Comparison of ENCODE assay signal across 8 cellular contexts in genomic region chr19:54158812-54159351, GRCh38. TPM values are rescaled to one million over a fixed set of nuclear protein-coding genes. Genes with fewer than 3 reads are reported as not detected.
DNase-seq lines count a peak whose midpoint lies in the region; ATAC-seq and TF ChIP-seq lines count a peak whose summit lies in the region.

No MANE protein-coding gene starts in this region.

- peaks cover 17% of the 10 kb centered on the region for H3K27me3 Mint-ChIP-seq in WTC11 (ENCODE audit: low read depth)

- intact Hi-C loops in Right ventricle myocardium superior (cut with DNase I) = no loop called here

- H3K4me3 ChIP-seq in cardiac muscle cell = peak overlapping the region; percentile 59
- peak overlapping the region; percentile 85 for H3K4me3 ChIP-seq in fibroblast of pulmonary artery (replicated peaks; ENCODE audit: low read depth, low read length)
- H3K4me3 ChIP-seq in rectal smooth muscle tissue (ENCODE audit: low read length) = peak overlapping the region; percentile 91

- H3K9me3 ChIP-seq in cardiac muscle cell (ENCODE audit: low read depth) = no peaks in the 10 kb centered on the region

- H3K27ac Mint-ChIP-seq in WTC11 = peak overlapping the region; percentile 94

- H3K4me3 Mint-ChIP-seq in WTC11 = peak overlapping the region; percentile 100

- H3K9me3 Mint-ChIP-seq in WTC11 = no peaks in the 10 kb centered on the region

- peaks cover 30% of the 10 kb centered on the region for H3K4me1 Mint-ChIP-seq in WTC11

- H3K27me3 ChIP-seq in cardiac muscle cell (no peaks in the 10 kb centered on the region), rectal smooth muscle tissue (ENCODE audit: control insufficient read depth, insufficient read depth, low read length) (no peaks in the 10 kb centered on the region)

- CTCF ChIA-PET in WTC11 (lab: Charles Lee) = interaction anchor here (0.8 to 1.9 kb wide), 6 partner anchors 14 to 246 kb away, joined by 3 to 6 read pairs (median 5); partner anchors contain the start of gene MBOAT7

- TF ChIP-seq CTCF in cardiac muscle cell (IDR thresholded peaks at IDR 0.05; ENCODE audit: low read depth, low read length) (no peak), WTC11 (IDR thresholded peaks at IDR 0.05) (no peak), fibroblast of pulmonary artery (IDR thresholded peaks at IDR 0.05; ENCODE audit: low read length, missing control alignments) (no peak)

- H3K36me3 ChIP-seq in cardiac muscle cell = peaks cover 19% of the 10 kb centered on the region
- peaks cover 28% of the 10 kb centered on the region for H3K36me3 ChIP-seq in rectal smooth muscle tissue (ENCODE audit: control insufficient read depth, insufficient read depth, low read length)

- H3K9ac ChIP-seq in rectal smooth muscle tissue (ENCODE audit: low read length) = peak overlapping the region; percentile 83

- DNase-seq in cardiac muscle cell (ENCODE audit: low read depth in 1 of 2, low spot score in 1 of 2) (peak; percentile 8 to 33), Right ventricle myocardium superior (no peak), WTC11 (ENCODE audit: low spot score) (no peak), fibroblast of pulmonary artery (ENCODE audit: low read depth) (no peak), GDM1 (lab: John Stamatoyannopoulos, UW) (no peak), SHP77 (lab: John Stamatoyannopoulos, UW) (no peak), C1 segment of cervical spinal cord (lab: John Stamatoyannopoulos, UW) (no peak)

- H3K4me1 ChIP-seq in cardiac muscle cell (ENCODE audit: low read depth) = peaks cover 10% of the 10 kb centered on the region
- H3K4me1 ChIP-seq in rectal smooth muscle tissue (ENCODE audit: control insufficient read depth, insufficient read depth, low read length) = peaks cover 15% of the 10 kb centered on the region

- peak overlapping the region; percentile 85 for H3K27ac ChIP-seq in cardiac muscle cell
- H3K27ac ChIP-seq in rectal smooth muscle tissue (ENCODE audit: low read depth, low read length) = peak overlapping the region; percentile 97

- POLR2A ChIA-PET in WTC11 (lab: Charles Lee) = interaction anchor here (1.0 to 2.2 kb wide), 4 partner anchors 9 to 251 kb away, joined by 3 to 10 read pairs (median 3); partner anchors contain the start of gene CNOT3

- H3K36me3 Mint-ChIP-seq in WTC11 = peaks cover 27% of the 10 kb centered on the region

- ATAC-seq in Right ventricle myocardium superior (ENCODE audit: poor library complexity) (no peak), WTC11 (no peak)

TF ChIP-seq in WTC11, 78 proteins besides CTCF, POLR2A, EP300 and RAD21:
- TF ChIP-seq GTF2I (CRISPR knock-in tag; conservative IDR thresholded peaks at IDR 0.05) (no peak), HMGA2 (CRISPR knock-in tag; IDR thresholded peaks at IDR 0.05) (no peak), USF1 (CRISPR knock-in tag; IDR thresholded peaks at IDR 0.05) (no peak), FOXP1 (CRISPR knock-in tag; IDR thresholded peaks at IDR 0.05; ENCODE audit: borderline replicate concordance) (no peak), JUN (CRISPR knock-in tag; IDR thresholded peaks at IDR 0.05) (no peak), KAT7 (CRISPR knock-in tag; IDR thresholded peaks at IDR 0.05; ENCODE audit: borderline replicate concordance) (no peak), SMAD4 (CRISPR knock-in tag; IDR thresholded peaks at IDR 0.05) (no peak), ZBTB21 (CRISPR knock-in tag; IDR thresholded peaks at IDR 0.05; ENCODE audit: borderline replicate concordance) (no peak), ZNF423 (CRISPR knock-in tag; IDR thresholded peaks at IDR 0.05) (no peak), SP1 (CRISPR knock-in tag; conservative IDR thresholded peaks at IDR 0.05) (no peak)
- TF ChIP-seq, protein P1, sequence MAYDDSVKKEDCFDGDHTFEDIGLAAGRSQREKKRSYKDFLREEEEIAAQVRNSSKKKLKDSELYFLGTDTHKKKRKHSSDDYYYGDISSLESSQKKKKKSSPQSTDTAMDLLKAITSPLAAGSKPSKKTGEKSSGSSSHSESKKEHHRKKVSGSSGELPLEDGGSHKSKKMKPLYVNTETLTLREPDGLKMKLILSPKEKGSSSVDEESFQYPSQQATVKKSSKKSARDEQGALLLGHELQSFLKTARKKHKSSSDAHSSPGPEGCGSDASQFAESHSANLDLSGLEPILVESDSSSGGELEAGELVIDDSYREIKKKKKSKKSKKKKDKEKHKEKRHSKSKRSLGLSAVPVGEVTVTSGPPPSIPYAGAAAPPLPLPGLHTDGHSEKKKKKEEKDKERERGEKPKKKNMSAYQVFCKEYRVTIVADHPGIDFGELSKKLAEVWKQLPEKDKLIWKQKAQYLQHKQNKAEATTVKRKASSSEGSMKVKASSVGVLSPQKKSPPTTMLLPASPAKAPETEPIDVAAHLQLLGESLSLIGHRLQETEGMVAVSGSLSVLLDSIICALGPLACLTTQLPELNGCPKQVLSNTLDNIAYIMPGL (CRISPR knock-in tag; IDR thresholded peaks at IDR 0.05) = no peak

RNA-seq across cellular contexts. Expression of gene LENG1, which starts 0.6 kb away (rescaled TPM):
- total RNA-seq in cardiac muscle cell (10.3 and 10.6 TPM in 2 replicates), Right ventricle myocardium superior (6.5 TPM), WTC11 (2021) (4.6 to 5.4 TPM (median 4.9 TPM) in 3 replicates)
- 10.1 and 10.8 TPM in 2 replicates for polyA plus RNA-seq in cardiac muscle cell

RNA-seq across cellular contexts. Expression of gene TMC4, which starts 14.1 kb away (rescaled TPM):
- total RNA-seq in cardiac muscle cell = 0.74 and 1.2 TPM in 2 replicates
- 3.4 and 5.6 TPM in 2 replicates for polyA plus RNA-seq in cardiac muscle cell
- 0.91 TPM for total RNA-seq in Right ventricle myocardium superior
- total RNA-seq in WTC11 (2021) = 9.3 to 14.7 TPM (median 13.8 TPM) in 3 replicates

RNA-seq across cellular contexts. Expression of gene CNOT3, which starts 21.3 kb away (rescaled TPM):
- total RNA-seq in cardiac muscle cell (17.7 and 39.6 TPM in 2 replicates), Right ventricle myocardium superior (17.6 TPM), WTC11 (2021) (90.7 to 96.8 TPM (median 93.3 TPM) in 3 replicates)
- polyA plus RNA-seq in cardiac muscle cell = 52.1 and 52.8 TPM in 2 replicates

RNA-seq across cellular contexts. Expression of gene MBOAT7, which starts 30.5 kb away (rescaled TPM):
- total RNA-seq in cardiac muscle cell = 131 and 134 TPM in 2 replicates
- polyA plus RNA-seq in cardiac muscle cell = 118 and 128 TPM in 2 replicates
- total RNA-seq in Right ventricle myocardium superior = 12.7 TPM
- total RNA-seq in WTC11 (2021) = 109 to 126 TPM (median 113 TPM) in 3 replicates

RNA-seq across cellular contexts. Expression of gene TSEN34, which starts 32.2 kb away (rescaled TPM):
- total RNA-seq in cardiac muscle cell (113 and 130 TPM in 2 replicates), Right ventricle myocardium superior (14.3 TPM), WTC11 (2021) (32.0 to 34.3 TPM (median 32.5 TPM) in 3 replicates)
- polyA plus RNA-seq in cardiac muscle cell = 114 and 129 TPM in 2 replicates

Comparison
In these comparisons a context has a peak if more than half of its experiments do, and no peak if none do; other contexts are left out.
1. DNase-seq: peak in cardiac muscle cell (2 of 2); none in Right ventricle myocardium superior (single experiment), WTC11 (single experiment), fibroblast of pulmonary artery (single experiment), GDM1 (single experiment), SHP77 (0 of 2) and C1 segment of cervical spinal cord (0 of 14).
2. Peak in every context shown above with its lines, with median percentiles within 50 percentile points of each other: H3K4me3 ChIP-seq.